ENCODE assay signal across 22 cellular contexts in genomic region chr9:94926457-94926852, GRCh38.
DNase-seq lines count a peak whose midpoint lies in the region; ATAC-seq and TF ChIP-seq lines count a peak whose summit lies in the region.
"Had no signal": no experiment of that assay in that cellular context is flagged by ENCODE, and none has a peak within 500 bp of the region (broad histone marks: within the 10 kb centered on the region; RNA-seq: fewer than 3 reads in every experiment).

No MANE protein-coding gene starts in this region.

- no peak overlapping the region for H3K4me3 ChIP-seq in Caco-2 (ENCODE audit: low read depth, low read length)
- H3K4me3 ChIP-seq in colonic mucosa = no peak overlapping the region
- no peak overlapping the region for H3K4me3 ChIP-seq in lower lobe of right lung
- no peak overlapping the region for H3K4me3 ChIP-seq in thoracic aorta
- no peak overlapping the region for H3K4me3 ChIP-seq in body of pancreas
- no peak overlapping the region for H3K4me3 ChIP-seq in gastroesophageal sphincter
- no peak overlapping the region for H3K4me3 ChIP-seq in right atrium auricular region
- H3K4me3 ChIP-seq: adrenal gland, spleen had no signal

- intact Hi-C loops in Caco-2 (cut with micrococcal nuclease; ENCODE audit: unreplicated experiment) (no loop called here), colonic mucosa (cut with DNase I) (no loop called here), lower lobe of right lung (cut with DNase I) (no loop called here), body of pancreas (cut with DNase I) (no loop called here), head of caudate nucleus (cut with DNase I) (no loop called here)

- H3K4me1 ChIP-seq in Caco-2 (peaks cover 61% of the 10 kb centered on the region), colonic mucosa (peaks cover 8% of the 10 kb centered on the region), lower lobe of right lung (peaks cover 46% of the 10 kb centered on the region), thoracic aorta (ENCODE audit: control insufficient read depth in 1 of 2, low read depth in 2 of 2) (peaks cover 24 to 59% of the 10 kb centered on the region in 2 donors), body of pancreas (peaks cover 24% of the 10 kb centered on the region), gastroesophageal sphincter (peaks cover 6 to 36% (median 27%) of the 10 kb centered on the region in 3 donors), right atrium auricular region (peaks cover 0 to 51% of the 10 kb centered on the region in 2 donors)

- peaks cover 66% of the 10 kb centered on the region for H3K4me1 Mint-ChIP-seq in Caco-2 (ENCODE audit: low read depth, unreplicated experiment)
- H3K4me1 Mint-ChIP-seq: stimulated activated memory B cell treated with anti-CD40 and anti-IgM and Interleukin-4, amounts not matched to agents 10 μg/mL and 1 μg/mL and 100 μg/mL, for 72 hours had no signal

- no peak for TF ChIP-seq EP300 in gastroesophageal sphincter (IDR thresholded peaks at IDR 0.05)

- DNase-seq in Caco-2 = no peak
- peak; percentile 53 for DNase-seq in colonic mucosa
- DNase-seq in lower lobe of right lung = no peak
- no peak for DNase-seq in thoracic aorta (ENCODE audit: low spot score)
- DNase-seq in body of pancreas = no peak
- DNase-seq in right atrium auricular region (ENCODE audit: low spot score) = no peak
- DNase-seq in head of caudate nucleus = no peak
- DNase-seq: ACHN; activated CD4-positive, alpha-beta T cell treated with anti-CD3 and anti-CD28 coated beads for 48 hours; activated T-cell treated with anti-CD3 and anti-CD28 coated beads, Interleukin-2, amount 50 U/mL, for 24 hours; adrenal gland; H9; Kasumi-1; NCI-H1694; NCI-H2171; NCI-H526; spleen; stimulated activated CD4-positive, alpha-beta T cell treated with anti-CD3 and anti-CD28 coated beads, Interleukin-2, amount 100 ng/mL, for 48 hours had no signal

- no peak for TF ChIP-seq CTCF in Caco-2 (IDR thresholded peaks at IDR 0.05; ENCODE audit: insufficient read depth in 1 of 2, low read depth in 1 of 2, low read length in 1 of 2, severe bottlenecking in 1 of 2, unreplicated experiment in 1 of 2)
- TF ChIP-seq CTCF in colonic mucosa (IDR thresholded peaks at IDR 0.05) = no peak
- no peak for TF ChIP-seq CTCF in lower lobe of right lung (IDR thresholded peaks at IDR 0.05)
- no peak for TF ChIP-seq CTCF in thoracic aorta (IDR thresholded peaks at IDR 0.05)
- no peak for TF ChIP-seq CTCF in body of pancreas (IDR thresholded peaks at IDR 0.05)
- TF ChIP-seq CTCF in gastroesophageal sphincter (IDR thresholded peaks at IDR 0.05) = no peak
- TF ChIP-seq CTCF in right atrium auricular region (IDR thresholded peaks at IDR 0.05) = no peak

- H3K36me3 ChIP-seq in Caco-2 (ENCODE audit: control insufficient read depth, insufficient read depth, low read length) = no peaks in the 10 kb centered on the region
- no peaks in the 10 kb centered on the region for H3K36me3 ChIP-seq in colonic mucosa
- no peaks in the 10 kb centered on the region for H3K36me3 ChIP-seq in lower lobe of right lung
- no peaks in the 10 kb centered on the region for H3K36me3 ChIP-seq in thoracic aorta
- H3K36me3 ChIP-seq in body of pancreas (replicated peaks in 1 of 2; ENCODE audit: insufficient read depth in 1 of 2, low read depth in 2 of 2) = no peaks in the 10 kb centered on the region
- no peaks in the 10 kb centered on the region for H3K36me3 ChIP-seq in gastroesophageal sphincter
- no peaks in the 10 kb centered on the region for H3K36me3 ChIP-seq in right atrium auricular region
- H3K36me3 ChIP-seq: adrenal gland, neutrophil had no signal

- POLR2A ChIA-PET in Caco-2 (lab: Charles Lee) = no interaction called here

- no peak overlapping the region for H3K27ac ChIP-seq in colonic mucosa
- H3K27ac ChIP-seq in lower lobe of right lung = peak overlapping the region; percentile 60
- H3K27ac ChIP-seq in thoracic aorta = peak overlapping the region; percentile 45 to 59
- H3K27ac ChIP-seq in body of pancreas = no peak overlapping the region
- H3K27ac ChIP-seq in gastroesophageal sphincter = no peak overlapping the region
- no peak overlapping the region for H3K27ac ChIP-seq in right atrium auricular region
- H3K27ac ChIP-seq: adrenal gland, neutrophil, spleen had no signal

- peaks cover 6% of the 10 kb centered on the region for H3K36me3 Mint-ChIP-seq in Caco-2 (ENCODE audit: insufficient read depth, unreplicated experiment)

- H3K9ac ChIP-seq in colonic mucosa (ENCODE audit: low read depth in 2 of 2, low read length in 2 of 2) = peak overlapping the region in 1 of 2 donors; percentile 43

- H3K27me3 ChIP-seq in Caco-2 (replicated peaks; ENCODE audit: control insufficient read depth, insufficient read depth, low read length) (no peaks in the 10 kb centered on the region), colonic mucosa (no peaks in the 10 kb centered on the region), lower lobe of right lung (ENCODE audit: low read depth) (no peaks in the 10 kb centered on the region), thoracic aorta (replicated peaks; ENCODE audit: insufficient read depth) (no peaks in the 10 kb centered on the region), body of pancreas (no peaks in the 10 kb centered on the region), gastroesophageal sphincter (no peaks in the 10 kb centered on the region), right atrium auricular region (no peaks in the 10 kb centered on the region)
- H3K27me3 ChIP-seq: adrenal gland, neutrophil, spleen had no signal

- no peaks in the 10 kb centered on the region for H3K27me3 Mint-ChIP-seq in Caco-2 (ENCODE audit: insufficient read depth, unreplicated experiment)
- H3K27me3 Mint-ChIP-seq: activated T-cell treated with anti-CD3 and anti-CD28 coated beads, Interleukin-2, amount 50 U/mL, for 24 hours; stimulated activated memory B cell treated with anti-CD40 and anti-IgM and Interleukin-4, amounts not matched to agents 10 μg/mL and 1 μg/mL and 100 μg/mL, for 72 hours had no signal

- no peaks in the 10 kb centered on the region for H3K9me3 Mint-ChIP-seq in Caco-2 (ENCODE audit: unreplicated experiment)
- H3K9me3 Mint-ChIP-seq: activated T-cell treated with anti-CD3 and anti-CD28 coated beads, Interleukin-2, amount 50 U/mL, for 24 hours; H9; stimulated activated memory B cell treated with anti-CD40 and anti-IgM and Interleukin-4, amounts not matched to agents 10 μg/mL and 1 μg/mL and 100 μg/mL, for 72 hours had no signal

- no peaks in the 10 kb centered on the region for H3K9me3 ChIP-seq in Caco-2
- no peaks in the 10 kb centered on the region for H3K9me3 ChIP-seq in colonic mucosa
- no peaks in the 10 kb centered on the region for H3K9me3 ChIP-seq in lower lobe of right lung
- H3K9me3 ChIP-seq in thoracic aorta = no peaks in the 10 kb centered on the region
- H3K9me3 ChIP-seq in body of pancreas = no peaks in the 10 kb centered on the region
- no peaks in the 10 kb centered on the region for H3K9me3 ChIP-seq in gastroesophageal sphincter
- H3K9me3 ChIP-seq in right atrium auricular region = no peaks in the 10 kb centered on the region
- H3K9me3 ChIP-seq: adrenal gland, neutrophil, spleen had no signal

- H3K27ac Mint-ChIP-seq in Caco-2 (ENCODE audit: unreplicated experiment) = peak overlapping the region; percentile 23
- H3K27ac Mint-ChIP-seq: activated T-cell treated with anti-CD3 and anti-CD28 coated beads, Interleukin-2, amount 50 U/mL, for 24 hours; stimulated activated memory B cell treated with anti-CD40 and anti-IgM and Interleukin-4, amounts not matched to agents 10 μg/mL and 1 μg/mL and 100 μg/mL, for 72 hours had no signal

- TF ChIP-seq POLR2A in body of pancreas (IDR thresholded peaks at IDR 0.05) = no peak
- TF ChIP-seq POLR2A in gastroesophageal sphincter (IDR thresholded peaks at IDR 0.05) = no peak

- BruUV-seq in Caco-2 (replicated peaks; lab: Mats Ljungman, UMichigan) = no TSS peak

- CTCF ChIA-PET in Caco-2 (lab: Charles Lee) = no interaction called here

- ATAC-seq in lower lobe of right lung (peak; percentile 32 to 50), thoracic aorta (ENCODE audit: insufficient number of reproducible peaks, low FRiP score, low read depth) (no peak), body of pancreas (no peak), gastroesophageal sphincter (no peak)
- ATAC-seq: SK-N-SH treated with all-trans-retinoic acid at 6 μM for 48 hours; stimulated activated memory B cell treated with anti-CD40 and anti-IgM and Interleukin-4, amounts not matched to agents 10 μg/mL and 1 μg/mL and 100 μg/mL, for 72 hours had no signal

- WGBS in body of pancreas, 2 donors = 87 to 90% methylated on average over 4 to 9 of the region's 9 CpGs
- WGBS in gastroesophageal sphincter (ENCODE audit: low coverage in 1 of 2), 2 donors = 100% methylated on average over 1 of the region's 9 CpGs; no CpG with 5 or more reads in 1 of the 2 donors

- no peak overlapping the region for H3K4me3 Mint-ChIP-seq in Caco-2 (ENCODE audit: unreplicated experiment)
- H3K4me3 Mint-ChIP-seq: activated T-cell treated with anti-CD3 and anti-CD28 coated beads, Interleukin-2, amount 50 U/mL, for 24 hours; H9; stimulated activated memory B cell treated with anti-CD40 and anti-IgM and Interleukin-4, amounts not matched to agents 10 μg/mL and 1 μg/mL and 100 μg/mL, for 72 hours had no signal

Comparison
In these comparisons a context has a peak if more than half of its experiments do, and no peak if none do; other contexts are left out.
1. H3K27ac ChIP-seq: peak in lower lobe of right lung (single experiment) and thoracic aorta (2 of 2); none in colonic mucosa (single experiment), body of pancreas (0 of 4), gastroesophageal sphincter (0 of 4) and right atrium auricular region (0 of 2).
2. ATAC-seq: peak in lower lobe of right lung (2 of 2); none in thoracic aorta (single experiment), body of pancreas (single experiment) and gastroesophageal sphincter (single experiment).